16 cellular contexts compared by ENCODE assay signal in genomic region chr13:94054159-94054558, GRCh38.
"Had no signal": no experiment of that assay in that cellular context is flagged by ENCODE, and none has a peak within 500 bp of the region (broad histone marks: within the 10 kb centered on the region; RNA-seq: fewer than 3 reads in every experiment).

No MANE protein-coding gene starts in this region.

- H3K27me3 ChIP-seq: body of pancreas had no signal

- H3K27ac ChIP-seq: body of pancreas, skin epidermis had no signal

- H3K9me3 ChIP-seq: body of pancreas, mucosa of descending colon had no signal

- H3K9me3 Mint-ChIP-seq: activated naive CD4-positive, alpha-beta T cell treated with anti-CD3 and anti-CD28 coated beads, Interleukin-2, amount 50 U/mL, for 72 hours; activated T-cell treated with anti-CD3 and anti-CD28 coated beads, Interleukin-2, amount 50 U/mL, for 24 hours; central memory CD8-positive, alpha-beta T cell; stimulated activated effector memory CD8-positive, alpha-beta T cell treated with anti-CD3 and anti-CD28 coated beads, Interleukin-12 subunit alpha, Interleukin-12 subunit beta, amount 100 ng/mL, for 72 hours had no signal

- H3K36me3 Mint-ChIP-seq: activated CD8-positive, alpha-beta memory T cell treated with anti-CD3 and anti-CD28 coated beads, Interleukin-2, amount 10 ng/mL, durations not matched to agents 7 days and 5 days; activated naive CD4-positive, alpha-beta T cell treated with anti-CD3 and anti-CD28 coated beads, Interleukin-2, amount 50 U/mL, for 72 hours; naive thymus-derived CD8-positive, alpha-beta T cell; stimulated activated effector memory CD8-positive, alpha-beta T cell treated with anti-CD3 and anti-CD28 coated beads, Interleukin-12 subunit alpha, Interleukin-12 subunit beta, amount 100 ng/mL, for 72 hours; type B pancreatic cell had no signal

- H3K4me1 ChIP-seq: body of pancreas had no signal

- H3K4me3 Mint-ChIP-seq: activated CD8-positive, alpha-beta memory T cell treated with anti-CD3 and anti-CD28 coated beads, Interleukin-2, amount 10 ng/mL, durations not matched to agents 7 days and 5 days; activated T-cell treated with anti-CD3 and anti-CD28 coated beads, Interleukin-2, amount 50 U/mL, for 24 hours; central memory CD8-positive, alpha-beta T cell; naive thymus-derived CD8-positive, alpha-beta T cell; stimulated activated effector memory CD8-positive, alpha-beta T cell treated with anti-CD3 and anti-CD28 coated beads, Interleukin-12 subunit alpha, Interleukin-12 subunit beta, amount 100 ng/mL, for 72 hours; type B pancreatic cell had no signal

- H3K27ac Mint-ChIP-seq: activated CD8-positive, alpha-beta memory T cell treated with anti-CD3 and anti-CD28 coated beads, Interleukin-2, amount 10 ng/mL, durations not matched to agents 7 days and 5 days; activated naive CD4-positive, alpha-beta T cell treated with anti-CD3 and anti-CD28 coated beads, Interleukin-2, amount 50 U/mL, for 72 hours; activated T-cell treated with anti-CD3 and anti-CD28 coated beads, Interleukin-2, amount 50 U/mL, for 24 hours; naive thymus-derived CD8-positive, alpha-beta T cell; stimulated activated effector memory CD8-positive, alpha-beta T cell treated with anti-CD3 and anti-CD28 coated beads, Interleukin-12 subunit alpha, Interleukin-12 subunit beta, amount 100 ng/mL, for 72 hours; type B pancreatic cell had no signal

- H3K4me1 Mint-ChIP-seq: activated CD8-positive, alpha-beta memory T cell treated with anti-CD3 and anti-CD28 coated beads, Interleukin-2, amount 10 ng/mL, durations not matched to agents 7 days and 5 days; central memory CD8-positive, alpha-beta T cell; stimulated activated effector memory CD8-positive, alpha-beta T cell treated with anti-CD3 and anti-CD28 coated beads, Interleukin-12 subunit alpha, Interleukin-12 subunit beta, amount 100 ng/mL, for 72 hours had no signal

- ATAC-seq: activated CD4-positive, CD25-positive, alpha-beta regulatory T cell treated with anti-CD3 and anti-CD28 coated beads, Interleukin-2, amount 50 U/mL, for 24 hours; activated CD8-positive, alpha-beta memory T cell treated with anti-CD3 and anti-CD28 coated beads, Interleukin-2, amount 10 ng/mL, durations not matched to agents 7 days and 5 days; activated naive CD4-positive, alpha-beta T cell treated with anti-CD3 and anti-CD28 coated beads, Interleukin-2, amount 50 U/mL, for 72 hours; body of pancreas; mucosa of descending colon; naive thymus-derived CD8-positive, alpha-beta T cell; stimulated activated effector memory CD8-positive, alpha-beta T cell treated with anti-CD3 and anti-CD28 coated beads, Interleukin-12 subunit alpha, Interleukin-12 subunit beta, amount 100 ng/mL, for 72 hours had no signal

- DNase-seq: activated CD4-positive, alpha-beta T cell treated with anti-CD3 and anti-CD28 coated beads, Interleukin-2, amount 50 U/mL, for 48 hours; activated CD8-positive, alpha-beta memory T cell treated with anti-CD3 and anti-CD28 coated beads, Interleukin-2, amount 10 ng/mL, durations not matched to agents 7 days and 5 days; activated effector memory CD4-positive, alpha-beta T cell treated with anti-CD3 and anti-CD28 coated beads, Interleukin-2, amount 50 U/mL, for 16 hours; activated T-cell treated with anti-CD3 and anti-CD28 coated beads, Interleukin-2, amount 50 U/mL, for 24 hours; amniotic stem cell; body of pancreas; effector memory CD4-positive, alpha-beta T cell; mucosa of descending colon; naive thymus-derived CD8-positive, alpha-beta T cell had no signal

- H3K4me3 ChIP-seq: body of pancreas, lung, mucosa of descending colon, skin epidermis had no signal
